Comparison of ENCODE assay signal across 18 cellular contexts in the genomic region with DNA sequence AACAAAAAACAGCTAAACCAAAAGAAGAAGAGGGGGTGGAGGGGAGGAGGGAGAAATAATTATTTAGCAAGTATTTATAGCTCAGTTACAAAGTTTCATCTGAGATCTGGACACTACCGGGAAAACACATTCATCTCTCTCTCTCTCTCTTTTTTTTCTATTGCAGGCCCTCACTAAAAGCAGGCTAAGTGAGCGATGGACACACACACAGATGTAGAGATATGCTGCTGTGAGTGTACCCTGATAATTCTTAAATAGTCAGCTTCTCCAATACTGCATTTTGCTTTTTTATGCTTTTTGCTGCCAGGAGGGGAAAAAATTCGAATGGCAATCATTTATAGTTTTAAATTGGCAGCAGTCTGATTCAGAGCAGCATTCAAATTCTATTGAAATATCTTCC.
DNase-seq lines count a peak whose midpoint lies in the region; ATAC-seq and TF ChIP-seq lines count a peak whose summit lies in the region.
"Had no signal": no experiment of that assay in that cellular context is flagged by ENCODE, and none has a peak within 500 bp of the region (broad histone marks: within the 10 kb centered on the region; RNA-seq: fewer than 3 reads in every experiment).

No MANE protein-coding gene starts in this region.

- ATAC-seq in SK-N-SH treated with all-trans-retinoic acid at 6 μM for 48 hours (no peak), omental fat pad (ENCODE audit: low FRiP score) (no peak)

- H3K79me2 ChIP-seq in SK-N-SH (ENCODE audit: insufficient read depth) = no peaks in the 10 kb centered on the region

- no peaks in the 10 kb centered on the region for H3F3A ChIP-seq in SK-N-SH (replicated peaks; ENCODE audit: insufficient read depth)

- no peaks in the 10 kb centered on the region; the same call in 1 of the 2 replicates for H3K27me3 ChIP-seq in SK-N-SH (ENCODE audit: insufficient read depth)
- H3K27me3 ChIP-seq: BE2C, BLaER1 had no signal

- TF ChIP-seq CTCF in SK-N-SH (IDR thresholded peaks at IDR 0.05) (no peak), 22Rv1 (IDR thresholded peaks at IDR 0.05) (no peak), neural crest cell (conservative IDR thresholded peaks at IDR 0.05) (no peak), omental fat pad (IDR thresholded peaks at IDR 0.05) (no peak)

- POLR2A ChIA-PET in SK-N-SH (lab: Yijun Ruan, JAX) = interaction anchor here (0.7 to 1.2 kb wide), 2 partner anchors 20 to 25 kb away, joined by 3 read pairs; no protein-coding TSS in a partner anchor

- H3K4me2 ChIP-seq in SK-N-SH = no peak overlapping the region
- H3K4me2 ChIP-seq: BLaER1 had no signal

- peaks cover 5% of the 10 kb centered on the region for H3K4me1 Mint-ChIP-seq in neural crest cell
- H3K4me1 Mint-ChIP-seq: CD14-positive monocyte; CD4-positive, alpha-beta memory T cell; CD4-positive, CD25-positive, alpha-beta regulatory T cell; CD8-positive, alpha-beta memory T cell had no signal

- H3K36me3 Mint-ChIP-seq in neural crest cell (ENCODE audit: low read depth) = no peaks in the 10 kb centered on the region
- H3K36me3 Mint-ChIP-seq: CD14-positive monocyte; CD4-positive, alpha-beta memory T cell; CD4-positive, CD25-positive, alpha-beta regulatory T cell had no signal

- TF ChIP-seq RAD21 in SK-N-SH (IDR thresholded peaks at IDR 0.05; ENCODE audit: low read length) = no peak

- DNase-seq in SK-N-SH (no peak), neural crest cell (ENCODE audit: low read depth, low spot score) (no peak), omental fat pad (ENCODE audit: low spot score) (no peak)
- DNase-seq: 8988T; ACHN; BE2C; C1 segment of cervical spinal cord; CD4-positive, alpha-beta memory T cell; CD4-positive, CD25-positive, alpha-beta regulatory T cell; CD8-positive, alpha-beta memory T cell; COR-L47; DMS 273 treated with DMSO at 0.1 percent for 48 hours; DMS79 treated with DMSO at 0.1 percent for 48 hours; GF-D8 had no signal

- no peaks in the 10 kb centered on the region for H3K27me3 Mint-ChIP-seq in neural crest cell (ENCODE audit: low read depth)

- H3K27ac ChIP-seq in SK-N-SH (ENCODE audit: low read depth in 2 of 2, low read length in 1 of 2) = no peak overlapping the region; a peak in 1 of 4 replicates
- peak overlapping the region; percentile 96 for H3K27ac ChIP-seq in 22Rv1
- H3K27ac ChIP-seq: BLaER1 had no signal

- H3K4me1 ChIP-seq in SK-N-SH (ENCODE audit: control insufficient read depth in 1 of 2, insufficient read depth in 2 of 2, low read depth in 1 of 2, low read length in 1 of 2) = peaks cover 0 to 5% of the 10 kb centered on the region in 2 experiments; a peak in 2 of 4 replicates
- H3K4me1 ChIP-seq: BE2C, BLaER1 had no signal

- no peaks in the 10 kb centered on the region for H3K9me3 Mint-ChIP-seq in neural crest cell
- H3K9me3 Mint-ChIP-seq: CD4-positive, alpha-beta memory T cell; CD8-positive, alpha-beta memory T cell had no signal

- H3K9me2 ChIP-seq in SK-N-SH = no peaks in the 10 kb centered on the region

- no peaks in the 10 kb centered on the region for H4K20me1 ChIP-seq in SK-N-SH (ENCODE audit: insufficient read depth)
- H4K20me1 ChIP-seq: BLaER1 had no signal

- no peak overlapping the region for H3K9ac ChIP-seq in SK-N-SH
- H3K9ac ChIP-seq: BLaER1 had no signal

- 28% methylated on average over 3 of the region's 3 CpGs for WGBS in SK-N-SH (ENCODE audit: low lambda C conversion rate)

- H3K27ac Mint-ChIP-seq in neural crest cell (ENCODE audit: unreplicated experiment) = peak overlapping the region; percentile 60
- H3K27ac Mint-ChIP-seq: CD4-positive, CD25-positive, alpha-beta regulatory T cell; CD8-positive, alpha-beta memory T cell had no signal

- no peak overlapping the region for H2AFZ ChIP-seq in SK-N-SH (ENCODE audit: low read depth)

- TF ChIP-seq EP300 in SK-N-SH (IDR thresholded peaks at IDR 0.05; ENCODE audit: borderline replicate concordance in 1 of 2, low read depth in 1 of 2, low read length in 1 of 2) = no peak; a peak in 1 of 4 replicates

- no peak overlapping the region for H3K4me3 ChIP-seq in SK-N-SH (ENCODE audit: low read depth in 2 of 2, low read length in 1 of 2)
- H3K4me3 ChIP-seq: BLaER1 had no signal

- H3K36me3 ChIP-seq in SK-N-SH (replicated peaks in 1 of 2; ENCODE audit: control insufficient read depth in 1 of 2, insufficient read depth in 2 of 2, low read length in 1 of 2) = no peaks in the 10 kb centered on the region
- H3K36me3 ChIP-seq: BE2C, BLaER1 had no signal

- CTCF ChIA-PET in SK-N-SH (lab: Yijun Ruan, JAX) = interaction anchor here (0.6 to 1.8 kb wide), 5 partner anchors 14 to 582 kb away, joined by 3 to 8 read pairs (median 5); no protein-coding TSS in a partner anchor

- H3K9me3 ChIP-seq in SK-N-SH = no peaks in the 10 kb centered on the region
- H3K9me3 ChIP-seq: BE2C, BLaER1 had no signal

- no peak overlapping the region for H3K4me3 Mint-ChIP-seq in neural crest cell
- H3K4me3 Mint-ChIP-seq: CD14-positive monocyte; CD4-positive, alpha-beta memory T cell; CD4-positive, CD25-positive, alpha-beta regulatory T cell; CD8-positive, alpha-beta memory T cell had no signal

TF ChIP-seq in SK-N-SH, 30 proteins besides CTCF, POLR2A, EP300 and RAD21:
- TF ChIP-seq ZBTB33 (IDR thresholded peaks at IDR 0.05; ENCODE audit: borderline replicate concordance, low read depth) (no peak), TEAD4 (IDR thresholded peaks at IDR 0.05; ENCODE audit: borderline replicate concordance, insufficient read depth) (no peak), GATA2 (CRISPR knock-in tag; IDR thresholded peaks at IDR 0.05) (peak; percentile 78)

TF ChIP-seq in SK-N-SH treated with all-trans-retinoic acid at 6 μM for 48 hours, 23 proteins besides CTCF, POLR2A, EP300 and RAD21 (continues in another document):
- no peak for TF ChIP-seq ISL1 (CRISPR knock-in tag; IDR thresholded peaks at IDR 0.05)
- TF ChIP-seq ZNF565 (CRISPR knock-in tag; conservative IDR thresholded peaks at IDR 0.05; ENCODE audit: low read depth) = no peak
- TF ChIP-seq GLIS3 (CRISPR knock-in tag; IDR thresholded peaks at IDR 0.05) = no peak
- no peak for TF ChIP-seq ZNF8 (CRISPR knock-in tag; IDR thresholded peaks at IDR 0.05)
- no peak for TF ChIP-seq CSDC2 (CRISPR knock-in tag; IDR thresholded peaks at IDR 0.05)
- no peak for TF ChIP-seq CSRNP3 (CRISPR knock-in tag; IDR thresholded peaks at IDR 0.05)
- no peak for TF ChIP-seq ZC3H10 (CRISPR knock-in tag; IDR thresholded peaks at IDR 0.05)
- TF ChIP-seq ZFP3 (CRISPR knock-in tag; IDR thresholded peaks at IDR 0.05) = no peak
- TF ChIP-seq OSR1 (CRISPR knock-in tag; IDR thresholded peaks at IDR 0.05) = no peak
- TF ChIP-seq RARB (CRISPR knock-in tag; IDR thresholded peaks at IDR 0.05) = no peak
- no peak for TF ChIP-seq ZNF70 (CRISPR knock-in tag; IDR thresholded peaks at IDR 0.05)
- TF ChIP-seq, protein P1, sequence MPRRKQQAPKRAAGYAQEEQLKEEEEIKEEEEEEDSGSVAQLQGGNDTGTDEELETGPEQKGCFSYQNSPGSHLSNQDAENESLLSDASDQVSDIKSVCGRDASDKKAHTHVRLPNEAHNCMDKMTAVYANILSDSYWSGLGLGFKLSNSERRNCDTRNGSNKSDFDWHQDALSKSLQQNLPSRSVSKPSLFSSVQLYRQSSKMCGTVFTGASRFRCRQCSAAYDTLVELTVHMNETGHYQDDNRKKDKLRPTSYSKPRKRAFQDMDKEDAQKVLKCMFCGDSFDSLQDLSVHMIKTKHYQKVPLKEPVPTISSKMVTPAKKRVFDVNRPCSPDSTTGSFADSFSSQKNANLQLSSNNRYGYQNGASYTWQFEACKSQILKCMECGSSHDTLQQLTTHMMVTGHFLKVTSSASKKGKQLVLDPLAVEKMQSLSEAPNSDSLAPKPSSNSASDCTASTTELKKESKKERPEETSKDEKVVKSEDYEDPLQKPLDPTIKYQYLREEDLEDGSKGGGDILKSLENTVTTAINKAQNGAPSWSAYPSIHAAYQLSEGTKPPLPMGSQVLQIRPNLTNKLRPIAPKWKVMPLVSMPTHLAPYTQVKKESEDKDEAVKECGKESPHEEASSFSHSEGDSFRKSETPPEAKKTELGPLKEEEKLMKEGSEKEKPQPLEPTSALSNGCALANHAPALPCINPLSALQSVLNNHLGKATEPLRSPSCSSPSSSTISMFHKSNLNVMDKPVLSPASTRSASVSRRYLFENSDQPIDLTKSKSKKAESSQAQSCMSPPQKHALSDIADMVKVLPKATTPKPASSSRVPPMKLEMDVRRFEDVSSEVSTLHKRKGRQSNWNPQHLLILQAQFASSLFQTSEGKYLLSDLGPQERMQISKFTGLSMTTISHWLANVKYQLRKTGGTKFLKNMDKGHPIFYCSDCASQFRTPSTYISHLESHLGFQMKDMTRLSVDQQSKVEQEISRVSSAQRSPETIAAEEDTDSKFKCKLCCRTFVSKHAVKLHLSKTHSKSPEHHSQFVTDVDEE (CRISPR knock-in tag; IDR thresholded peaks at IDR 0.05) = no peak
- no peak for TF ChIP-seq BACH2 (CRISPR knock-in tag; IDR thresholded peaks at IDR 0.05; ENCODE audit: borderline replicate concordance)
- no peak for TF ChIP-seq ZFP30 (CRISPR knock-in tag; IDR thresholded peaks at IDR 0.05)
- TF ChIP-seq PPARA (CRISPR knock-in tag; IDR thresholded peaks at IDR 0.05; ENCODE audit: borderline replicate concordance) = no peak
